Comparison of ENCODE assay signal across 18 cellular contexts in the genomic region with DNA sequence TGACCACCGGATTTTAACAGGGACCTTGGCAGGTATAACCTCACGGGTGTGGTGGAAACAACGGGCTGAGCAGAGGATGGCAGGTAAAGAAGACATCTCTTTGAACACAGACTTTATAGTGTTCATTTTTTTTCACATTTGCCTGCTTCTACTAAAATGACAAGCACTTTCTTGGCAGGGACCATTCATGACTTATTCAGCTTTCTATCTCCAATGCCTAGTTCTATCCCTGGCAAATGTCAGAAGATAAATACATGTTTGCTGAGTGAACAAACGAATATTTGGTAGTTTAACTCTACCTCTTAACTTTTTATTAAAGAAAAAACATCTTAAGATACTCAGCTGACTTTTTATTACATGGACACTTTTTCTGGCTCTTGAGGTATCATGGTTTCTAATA. TPM values are rescaled to one million over a fixed set of nuclear protein-coding genes. Genes with fewer than 3 reads are reported as not detected.
DNase-seq lines count a peak whose midpoint lies in the region; ATAC-seq and TF ChIP-seq lines count a peak whose summit lies in the region.
"Had no signal": no experiment of that assay in that cellular context is flagged by ENCODE, and none has a peak within 500 bp of the region (broad histone marks: within the 10 kb centered on the region; RNA-seq: fewer than 3 reads in every experiment).

No MANE protein-coding gene starts in this region.

- H3K9me3 ChIP-seq in SK-N-SH = no peaks in the 10 kb centered on the region

- peaks cover 91% of the 10 kb centered on the region for H4K20me1 ChIP-seq in SK-N-SH (ENCODE audit: insufficient read depth)

- H3K36me3 Mint-ChIP-seq in activated T-helper 17 cell treated with anti-CD3 and anti-CD28 coated beads, Interleukin-2, amount 50 U/mL, for 72 hours (ENCODE audit: low read depth) = peaks cover 83% of the 10 kb centered on the region
- H3K36me3 Mint-ChIP-seq in osteocyte (ENCODE audit: unreplicated experiment) = peaks cover 20% of the 10 kb centered on the region

- 80% methylated on average over 4 of the region's 4 CpGs for WGBS in SK-N-SH (ENCODE audit: low lambda C conversion rate)

- CTCF ChIA-PET in SK-N-SH (lab: Yijun Ruan, JAX) = interaction anchor here (1.2 to 1.6 kb wide), 2 partner anchors 9 to 383 kb away, joined by 4 to 6 read pairs; partner anchors contain the start of gene ELL2

- H3K27ac ChIP-seq in SK-N-SH (ENCODE audit: low read depth in 2 of 2, low read length in 1 of 2) = peak overlapping the region in 1 of 2 experiments; percentile 25; a peak in 2 of 4 replicates
- peak overlapping the region; percentile 20 for H3K27ac ChIP-seq in epithelial cell of prostate
- peak overlapping the region; percentile 14 for H3K27ac ChIP-seq in temporal lobe (ENCODE audit: low read depth, low read length)
- H3K27ac ChIP-seq: KMS-11 had no signal

- no peaks in the 10 kb centered on the region for H3K9me2 ChIP-seq in SK-N-SH

- peaks cover 4 to 22% of the 10 kb centered on the region in 2 experiments for H3K36me3 ChIP-seq in SK-N-SH (replicated peaks in 1 of 2; ENCODE audit: control insufficient read depth in 1 of 2, insufficient read depth in 2 of 2, low read length in 1 of 2)

- H3K27ac Mint-ChIP-seq in activated T-helper 17 cell treated with anti-CD3 and anti-CD28 coated beads, Interleukin-2, amount 50 U/mL, for 72 hours = peak overlapping the region; percentile 7
- H3K27ac Mint-ChIP-seq in osteocyte (ENCODE audit: unreplicated experiment) = no peak overlapping the region
- H3K27ac Mint-ChIP-seq: CD4-positive, alpha-beta memory T cell had no signal

- no peak for TF ChIP-seq EP300 in SK-N-SH (IDR thresholded peaks at IDR 0.05; ENCODE audit: borderline replicate concordance in 1 of 2, low read depth in 1 of 2, low read length in 1 of 2)

- no peak overlapping the region for H2AFZ ChIP-seq in SK-N-SH (ENCODE audit: low read depth)

- no peak overlapping the region for H3K9ac ChIP-seq in SK-N-SH
- H3K9ac ChIP-seq: KMS-11 had no signal

- no peak for TF ChIP-seq RAD21 in SK-N-SH (IDR thresholded peaks at IDR 0.05; ENCODE audit: low read length)

- ATAC-seq in SK-N-SH treated with all-trans-retinoic acid at 6 μM for 48 hours (no peak), GM21528 (IDR thresholded peaks at IDR 0.05; ENCODE audit: low FRiP score, unreplicated experiment) (no peak), GM18909 (IDR thresholded peaks at IDR 0.05; ENCODE audit: poor library complexity, unreplicated experiment) (no peak)
- no peak for ATAC-seq in activated T-helper 17 cell treated with anti-CD3 and anti-CD28 coated beads, Interleukin-2, amount 50 U/mL, for 72 hours (replicated peaks)
- ATAC-seq: HCT116 had no signal

- H3K27me3 Mint-ChIP-seq in activated T-helper 17 cell treated with anti-CD3 and anti-CD28 coated beads, Interleukin-2, amount 50 U/mL, for 72 hours = no peaks in the 10 kb centered on the region
- H3K27me3 Mint-ChIP-seq in osteocyte (ENCODE audit: unreplicated experiment) = no peaks in the 10 kb centered on the region
- H3K27me3 Mint-ChIP-seq: CD4-positive, alpha-beta memory T cell had no signal

- TF ChIP-seq CTCF in SK-N-SH (IDR thresholded peaks at IDR 0.05) = no peak
- no peak for TF ChIP-seq CTCF in osteocyte (IDR thresholded peaks at IDR 0.05)

- POLR2A ChIA-PET in SK-N-SH (lab: Yijun Ruan, JAX) = no interaction called here

- DNase-seq in SK-N-SH (no peak), epithelial cell of prostate (ENCODE audit: low read depth, low spot score) (no peak), osteocyte (ENCODE audit: extremely low spot score, unreplicated experiment) (no peak)
- DNase-seq: 8988T; CD4-positive, alpha-beta memory T cell; NCI-H1048; NCI-H146; NCI-H2107; NCI-H2227 treated with DMSO at 0.1 percent for 48 hours; NCI-H526 treated with DMSO at 0.1 percent for 48 hours; SIG-M5 had no signal

- H3K4me3 ChIP-seq in SK-N-SH (ENCODE audit: low read depth in 2 of 2, low read length in 1 of 2) = no peak overlapping the region

- peaks cover 48% of the 10 kb centered on the region for H3K4me1 Mint-ChIP-seq in activated T-helper 17 cell treated with anti-CD3 and anti-CD28 coated beads, Interleukin-2, amount 50 U/mL, for 72 hours
- peaks cover 75% of the 10 kb centered on the region for H3K4me1 Mint-ChIP-seq in osteocyte (ENCODE audit: unreplicated experiment)

- H3K4me1 ChIP-seq in SK-N-SH (ENCODE audit: control insufficient read depth in 1 of 2, insufficient read depth in 2 of 2, low read depth in 1 of 2, low read length in 1 of 2) = peaks cover 0 to 24% of the 10 kb centered on the region in 2 experiments; a peak in 2 of 4 replicates

- H3K4me3 Mint-ChIP-seq in activated T-helper 17 cell treated with anti-CD3 and anti-CD28 coated beads, Interleukin-2, amount 50 U/mL, for 72 hours = no peak overlapping the region
- H3K4me3 Mint-ChIP-seq in osteocyte (ENCODE audit: unreplicated experiment) = no peak overlapping the region
- H3K4me3 Mint-ChIP-seq: CD4-positive, alpha-beta memory T cell had no signal

- peaks cover 31% of the 10 kb centered on the region for H3F3A ChIP-seq in SK-N-SH (replicated peaks; ENCODE audit: insufficient read depth)

- H3K4me2 ChIP-seq in SK-N-SH = peak overlapping the region; percentile 28; the same call in 1 of the 2 replicates

- H3K79me2 ChIP-seq in SK-N-SH (ENCODE audit: insufficient read depth) = peaks cover 99% of the 10 kb centered on the region

- H3K9me3 Mint-ChIP-seq in activated T-helper 17 cell treated with anti-CD3 and anti-CD28 coated beads, Interleukin-2, amount 50 U/mL, for 72 hours = no peaks in the 10 kb centered on the region
- peaks cover 6% of the 10 kb centered on the region for H3K9me3 Mint-ChIP-seq in osteocyte (ENCODE audit: unreplicated experiment)

- H3K27me3 ChIP-seq in SK-N-SH (ENCODE audit: insufficient read depth) = no peaks in the 10 kb centered on the region

TF ChIP-seq in SK-N-SH, 30 proteins besides CTCF, POLR2A, EP300 and RAD21:
- TF ChIP-seq YY1 (IDR thresholded peaks at IDR 0.05; ENCODE audit: low read depth) (no peak), SIN3A (IDR thresholded peaks at IDR 0.05; ENCODE audit: borderline replicate concordance, low read depth, low read length) (no peak), GABPA (IDR thresholded peaks at IDR 0.05; ENCODE audit: low read depth) (no peak), FOXJ3 (CRISPR knock-in tag; IDR thresholded peaks at IDR 0.05) (no peak), MEF2A (IDR thresholded peaks at IDR 0.05; ENCODE audit: borderline replicate concordance, low read depth) (no peak), SMC3 (IDR thresholded peaks at IDR 0.05; ENCODE audit: low read depth, low read length) (no peak)

TF ChIP-seq in SK-N-SH treated with all-trans-retinoic acid at 6 μM for 48 hours, 23 proteins besides CTCF, POLR2A, EP300 and RAD21:
- TF ChIP-seq SNAI2 (CRISPR knock-in tag; IDR thresholded peaks at IDR 0.05) (no peak), ZFP3 (CRISPR knock-in tag; IDR thresholded peaks at IDR 0.05) (no peak), PPARA (CRISPR knock-in tag; IDR thresholded peaks at IDR 0.05; ENCODE audit: borderline replicate concordance) (no peak), CSDC2 (CRISPR knock-in tag; IDR thresholded peaks at IDR 0.05) (no peak), POU6F1 (CRISPR knock-in tag; IDR thresholded peaks at IDR 0.05; ENCODE audit: borderline replicate concordance, low read depth) (no peak), TCF4 (CRISPR knock-in tag; IDR thresholded peaks at IDR 0.05; ENCODE audit: borderline replicate concordance) (no peak), ZNF8 (CRISPR knock-in tag; IDR thresholded peaks at IDR 0.05) (no peak), ESRRG (CRISPR knock-in tag; IDR thresholded peaks at IDR 0.05) (no peak), OSR1 (CRISPR knock-in tag; IDR thresholded peaks at IDR 0.05) (no peak), ZNF70 (CRISPR knock-in tag; IDR thresholded peaks at IDR 0.05) (no peak)
- TF ChIP-seq, protein P1, sequence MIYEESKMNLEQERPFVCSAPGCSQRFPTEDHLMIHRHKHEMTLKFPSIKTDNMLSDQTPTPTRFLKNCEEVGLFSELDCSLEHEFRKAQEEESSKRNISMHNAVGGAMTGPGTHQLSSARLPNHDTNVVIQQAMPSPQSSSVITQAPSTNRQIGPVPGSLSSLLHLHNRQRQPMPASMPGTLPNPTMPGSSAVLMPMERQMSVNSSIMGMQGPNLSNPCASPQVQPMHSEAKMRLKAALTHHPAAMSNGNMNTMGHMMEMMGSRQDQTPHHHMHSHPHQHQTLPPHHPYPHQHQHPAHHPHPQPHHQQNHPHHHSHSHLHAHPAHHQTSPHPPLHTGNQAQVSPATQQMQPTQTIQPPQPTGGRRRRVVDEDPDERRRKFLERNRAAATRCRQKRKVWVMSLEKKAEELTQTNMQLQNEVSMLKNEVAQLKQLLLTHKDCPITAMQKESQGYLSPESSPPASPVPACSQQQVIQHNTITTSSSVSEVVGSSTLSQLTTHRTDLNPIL (CRISPR knock-in tag; IDR thresholded peaks at IDR 0.05; ENCODE audit: low read depth) = no peak

RNA-seq across cellular contexts. Expression of gene ELL2, which starts 8.6 kb away (rescaled TPM):
- 18.4 and 27.4 TPM in 2 replicates for polyA plus RNA-seq in SK-N-SH (2012; rRNA removed)
- 22.3 and 24.9 TPM in 2 replicates for polyA plus RNA-seq in SK-N-SH (2012; cell fraction: cytosol; rRNA removed)
- 25.1 and 49.5 TPM in 2 replicates for polyA plus RNA-seq in SK-N-SH (2012; cell fraction: nucleus; rRNA removed)
- total RNA-seq in activated T-helper 17 cell treated with anti-CD3 and anti-CD28 coated beads, Interleukin-2, amount 50 U/mL, for 72 hours = 100 to 1,000 TPM; 159 to 172 TPM
- total RNA-seq in temporal lobe = 14.8 TPM
- 50.7 and 50.8 TPM in 2 replicates for total RNA-seq in osteocyte
